ENCODE assay signal across 24 cellular contexts in the genomic region with DNA sequence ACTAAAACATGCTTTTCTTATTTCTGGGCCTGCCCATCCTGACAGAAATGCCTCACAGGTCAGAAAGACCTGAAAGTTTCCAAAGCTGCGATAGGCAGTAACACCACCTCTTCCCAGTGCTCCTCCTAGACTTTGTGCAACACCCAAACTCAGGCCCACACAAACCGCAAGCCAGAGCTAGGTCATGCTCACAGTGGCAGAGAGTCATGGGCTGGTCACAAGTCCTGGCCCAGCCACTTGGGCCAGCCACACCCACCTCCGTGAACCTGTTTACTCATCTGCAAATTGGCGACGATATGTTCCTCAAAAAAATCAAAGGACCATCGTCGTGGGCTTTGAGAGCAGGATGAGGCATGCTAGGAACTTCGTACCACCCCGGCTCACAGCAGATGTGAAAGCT. TPM values are rescaled to one million over a fixed set of nuclear protein-coding genes. Genes with fewer than 3 reads are reported as not detected.
A peak's percentile ranks its signal among the peaks of the same experiment; 100 is the strongest.
DNase-seq lines count a peak whose midpoint lies in the region; ATAC-seq, FAIRE-seq and TF ChIP-seq lines count a peak whose summit lies in the region.
"Had no signal": no experiment of that assay in that cellular context is flagged by ENCODE, and none has a peak within 500 bp of the region (broad histone marks: within the 10 kb centered on the region; RNA-seq: fewer than 3 reads in every experiment).

No MANE protein-coding gene starts in this region.

- TF ChIP-seq POLR2A in HCT116 (IDR thresholded peaks at IDR 0.05; ENCODE audit: borderline replicate concordance, extremely low read depth, insufficient read depth, insufficient read length), result no peak
- no peak for TF ChIP-seq POLR2A in H54 (IDR thresholded peaks at IDR 0.05; ENCODE audit: low read depth, low read length)

- TF ChIP-seq RAD21 in HCT116 (IDR thresholded peaks at IDR 0.05; ENCODE audit: low read depth), result no peak

- no peak overlapping the region for H3K9ac ChIP-seq in HCT116 (ENCODE audit: low read length)
- H3K9ac ChIP-seq in astrocyte (ENCODE audit: low read length), result no peak overlapping the region

- peaks cover 46 to 89% of the 10 kb centered on the region in 2 experiments for H3K4me1 ChIP-seq in HCT116 (ENCODE audit: control insufficient read depth in 1 of 2, insufficient read depth in 2 of 2, low read length in 2 of 2)
- H3K4me1 ChIP-seq in astrocyte (ENCODE audit: insufficient read depth, low read length), result peaks cover 48% of the 10 kb centered on the region
- H3K4me1 ChIP-seq in left lung, result peaks cover 18 to 43% of the 10 kb centered on the region in 2 donors

- H3K4me3 Mint-ChIP-seq in astrocyte (ENCODE audit: unreplicated experiment), result peak overlapping the region; percentile 40
- H3K4me3 Mint-ChIP-seq: central memory CD8-positive, alpha-beta T cell; H9; nephron progenitor cell; stimulated activated naive CD8-positive, alpha-beta T cell treated with anti-CD3 and anti-CD28 coated beads, Interleukin-15, amount 100 ng/mL, for 72 hours; type B pancreatic cell had no signal

- H3K27me3 Mint-ChIP-seq in astrocyte (ENCODE audit: low read depth, unreplicated experiment), result no peaks in the 10 kb centered on the region
- H3K27me3 Mint-ChIP-seq: stimulated activated naive CD8-positive, alpha-beta T cell treated with anti-CD3 and anti-CD28 coated beads, Interleukin-15, amount 100 ng/mL, for 72 hours; type B pancreatic cell had no signal

- RAD21 ChIA-PET in HCT116 (lab: Charles Lee; ENCODE audit: low non-redundant PET in 1 of 2, low total read pairs in 2 of 2, uncharacterized antibody in 2 of 2, unreplicated experiment in 2 of 2), result no interaction called here

- peaks cover 47% of the 10 kb centered on the region for H3K36me3 Mint-ChIP-seq in astrocyte (ENCODE audit: low read depth, unreplicated experiment)

- H3K27ac ChIP-seq in HCT116 (ENCODE audit: low read depth, low read length) (no peak overlapping the region), astrocyte (ENCODE audit: low read depth, low read length) (no peak overlapping the region), left lung (peak overlapping the region in 1 of 2 donors; percentile 33), substantia nigra (ENCODE audit: low read depth, low read length, poor library complexity, severe bottlenecking) (peak overlapping the region; percentile 31)
- H3K27ac ChIP-seq: left ventricle myocardium inferior had no signal

- H3K27ac Mint-ChIP-seq in astrocyte (ENCODE audit: unreplicated experiment), result peak overlapping the region; percentile 58
- H3K27ac Mint-ChIP-seq: nephron progenitor cell had no signal

- intact Hi-C loops in HCT116 (cut with micrococcal nuclease) (no loop called here), left lung (cut with DNase I) (no loop called here)

- H3K4me3 ChIP-seq in HCT116 (replicated peaks in 1 of 2; ENCODE audit: low read depth in 1 of 2, low read length in 2 of 2) (no peak overlapping the region), astrocyte (ENCODE audit: insufficient read depth, low read depth, low read length) (no peak overlapping the region), left lung (no peak overlapping the region)
- H3K4me3 ChIP-seq: left ventricle myocardium inferior had no signal

- H3K9me3 ChIP-seq in HCT116 (ENCODE audit: control insufficient read depth in 1 of 2, insufficient read depth in 1 of 2, low read depth in 1 of 2, low read length in 2 of 2) (no peaks in the 10 kb centered on the region), astrocyte (ENCODE audit: insufficient read depth, low read depth, low read length) (no peaks in the 10 kb centered on the region), left lung (no peaks in the 10 kb centered on the region)
- H3K9me3 ChIP-seq: left ventricle myocardium inferior had no signal

- no peaks in the 10 kb centered on the region for H3K9me2 ChIP-seq in HCT116 (ENCODE audit: insufficient read depth)

- no peak overlapping the region for H2AFZ ChIP-seq in HCT116 (ENCODE audit: low read depth, low read length, poor library complexity, severe bottlenecking)
- H2AFZ ChIP-seq in astrocyte (ENCODE audit: low read depth, low read length), result no peak overlapping the region

- H3K27me3 ChIP-seq in HCT116 (ENCODE audit: insufficient read depth, low read length), result no peaks in the 10 kb centered on the region
- H3K27me3 ChIP-seq in astrocyte (ENCODE audit: insufficient read depth, low read length), result no peaks in the 10 kb centered on the region
- no peaks in the 10 kb centered on the region for H3K27me3 ChIP-seq in left lung

- BruUV-seq in HCT116 (replicated peaks; lab: Mats Ljungman, UMichigan), result TSS peak; percentile 7

- DNase-seq in HCT116 (ENCODE audit: low read depth, low spot score) (no peak), astrocyte (ENCODE audit: low read depth) (peak; percentile 62), left lung (peak in 1 of 2 donors; percentile 76), substantia nigra (lab: John Stamatoyannopoulos, UW) (no peak), H54 (ENCODE audit: insufficient read length, low spot score) (no peak), nucleus accumbens (lab: John Stamatoyannopoulos, UW) (no peak)
- DNase-seq: ACHN; activated T-cell treated with anti-CD3 and anti-CD28 coated beads, Interleukin-2, amount 50 U/mL, for 1 hour; C1 segment of cervical spinal cord; Calu3; foreskin fibroblast; H9; left ventricle myocardium inferior; NCI-H1092 treated with DMSO at 0.1 percent for 48 hours; NCI-H1930; NCI-H526; nephron progenitor cell; stimulated activated CD4-positive, alpha-beta T cell treated with anti-CD3 and anti-CD28 coated beads, Interleukin-15, amount 100 ng/mL, for 24 hours; stimulated activated naive CD8-positive, alpha-beta T cell treated with anti-CD3 and anti-CD28 coated beads, Interleukin-15, amount 100 ng/mL, for 72 hours had no signal

- FAIRE-seq in astrocyte (lab: Jason Lieb, UNC) (no peak), H54 (lab: Jason Lieb, UNC) (no peak)
- FAIRE-seq: GM12891 had no signal

- ATAC-seq in HCT116 (no peak), left lung (peak; percentile 67), GM21576 (IDR thresholded peaks at IDR 0.05; ENCODE audit: unreplicated experiment) (no peak)
- ATAC-seq: sciatic nerve; stimulated activated naive CD8-positive, alpha-beta T cell treated with anti-CD3 and anti-CD28 coated beads, Interleukin-15, amount 100 ng/mL, for 72 hours had no signal

- H3K36me3 ChIP-seq in HCT116 (ENCODE audit: control insufficient read depth in 1 of 2, insufficient read depth in 2 of 2, low read length in 2 of 2) (peaks cover 2 to 30% of the 10 kb centered on the region in 2 experiments; a peak in 2 of 4 replicates), astrocyte (ENCODE audit: insufficient read depth, low read length) (peaks cover 12% of the 10 kb centered on the region), left lung (peaks cover 0 to 43% of the 10 kb centered on the region in 2 donors)

- H3K79me2 ChIP-seq in HCT116 (ENCODE audit: insufficient read depth, low read length) (no peaks in the 10 kb centered on the region; the same call in 1 of the 2 replicates), astrocyte (ENCODE audit: insufficient read depth, low read length) (peaks cover 11% of the 10 kb centered on the region)

- H3K4me2 ChIP-seq in HCT116 (ENCODE audit: low read length) (no peak overlapping the region), astrocyte (ENCODE audit: low read length) (no peak overlapping the region)

- TF ChIP-seq CTCF in HCT116 (IDR thresholded peaks at IDR 0.05 in 2 of 3, conservative IDR thresholded peaks at IDR 0.05 in 1 of 3; ENCODE audit: borderline replicate concordance in 1 of 3, insufficient read depth in 1 of 3, low read depth in 2 of 3, low read length in 2 of 3), result no peak
- TF ChIP-seq CTCF in astrocyte (IDR thresholded peaks at IDR 0.05; ENCODE audit: insufficient read depth, low read depth, low read length), result no peak
- TF ChIP-seq CTCF in left lung (IDR thresholded peaks at IDR 0.05), result no peak

- peaks cover 78% of the 10 kb centered on the region for H3K4me1 Mint-ChIP-seq in astrocyte (ENCODE audit: low read depth, unreplicated experiment)

- CTCF ChIA-PET in HCT116 (lab: Charles Lee), result no interaction called here

- no peaks in the 10 kb centered on the region for H3K9me3 Mint-ChIP-seq in astrocyte (ENCODE audit: unreplicated experiment)
- H3K9me3 Mint-ChIP-seq: central memory CD8-positive, alpha-beta T cell; H9; nephron progenitor cell; stimulated activated naive CD8-positive, alpha-beta T cell treated with anti-CD3 and anti-CD28 coated beads, Interleukin-15, amount 100 ng/mL, for 72 hours; type B pancreatic cell had no signal

- POLR2A ChIA-PET in HCT116 (lab: Charles Lee), result no interaction called here

- H4K20me1 ChIP-seq in HCT116 (ENCODE audit: insufficient read depth) (no peaks in the 10 kb centered on the region; the same call in 1 of the 2 replicates), astrocyte (ENCODE audit: insufficient read depth, low read length) (no peaks in the 10 kb centered on the region)

TF ChIP-seq in HCT116, 20 proteins besides CTCF, POLR2A, EP300 and RAD21 (continues in another document):
- TF ChIP-seq FOSL1 (IDR thresholded peaks at IDR 0.05; ENCODE audit: low read depth) (no peak), EGR1 (IDR thresholded peaks at IDR 0.05; ENCODE audit: low read depth) (no peak), ZFX (IDR thresholded peaks at IDR 0.05) (no peak), YY1 (IDR thresholded peaks at IDR 0.05; ENCODE audit: extremely low read depth, insufficient replicate concordance, low read depth, low read length) (no peak), CEBPB (IDR thresholded peaks at IDR 0.05; ENCODE audit: low read depth) (no peak)
- TF ChIP-seq, protein P1, sequence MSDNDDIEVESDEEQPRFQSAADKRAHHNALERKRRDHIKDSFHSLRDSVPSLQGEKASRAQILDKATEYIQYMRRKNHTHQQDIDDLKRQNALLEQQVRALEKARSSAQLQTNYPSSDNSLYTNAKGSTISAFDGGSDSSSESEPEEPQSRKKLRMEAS (IDR thresholded peaks at IDR 0.05), result no peak
- TF ChIP-seq, protein P2, sequence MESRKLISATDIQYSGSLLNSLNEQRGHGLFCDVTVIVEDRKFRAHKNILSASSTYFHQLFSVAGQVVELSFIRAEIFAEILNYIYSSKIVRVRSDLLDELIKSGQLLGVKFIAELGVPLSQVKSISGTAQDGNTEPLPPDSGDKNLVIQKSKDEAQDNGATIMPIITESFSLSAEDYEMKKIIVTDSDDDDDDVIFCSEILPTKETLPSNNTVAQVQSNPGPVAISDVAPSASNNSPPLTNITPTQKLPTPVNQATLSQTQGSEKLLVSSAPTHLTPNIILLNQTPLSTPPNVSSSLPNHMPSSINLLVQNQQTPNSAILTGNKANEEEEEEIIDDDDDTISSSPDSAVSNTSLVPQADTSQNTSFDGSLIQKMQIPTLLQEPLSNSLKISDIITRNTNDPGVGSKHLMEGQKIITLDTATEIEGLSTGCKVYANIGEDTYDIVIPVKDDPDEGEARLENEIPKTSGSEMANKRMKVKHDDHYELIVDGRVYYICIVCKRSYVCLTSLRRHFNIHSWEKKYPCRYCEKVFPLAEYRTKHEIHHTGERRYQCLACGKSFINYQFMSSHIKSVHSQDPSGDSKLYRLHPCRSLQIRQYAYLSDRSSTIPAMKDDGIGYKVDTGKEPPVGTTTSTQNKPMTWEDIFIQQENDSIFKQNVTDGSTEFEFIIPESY (IDR thresholded peaks at IDR 0.05; ENCODE audit: extremely low read depth, insufficient replicate concordance, low read length), result no peak

RNA-seq across cellular contexts. Expression of a gene that starts 44.1 kb away (rescaled TPM):
- total RNA-seq in HCT116 (2021; ENCODE audit: unreplicated experiment) (27.3 TPM), astrocyte (37.1 and 39.6 TPM in 2 replicates), left lung (10 to 100 TPM; 30.8 to 39.9 TPM)
- polyA plus RNA-seq in HCT116 (2012), result 11.8 and 14.6 TPM in 2 replicates
